22 cellular contexts compared by ENCODE assay signal in the genomic region with DNA sequence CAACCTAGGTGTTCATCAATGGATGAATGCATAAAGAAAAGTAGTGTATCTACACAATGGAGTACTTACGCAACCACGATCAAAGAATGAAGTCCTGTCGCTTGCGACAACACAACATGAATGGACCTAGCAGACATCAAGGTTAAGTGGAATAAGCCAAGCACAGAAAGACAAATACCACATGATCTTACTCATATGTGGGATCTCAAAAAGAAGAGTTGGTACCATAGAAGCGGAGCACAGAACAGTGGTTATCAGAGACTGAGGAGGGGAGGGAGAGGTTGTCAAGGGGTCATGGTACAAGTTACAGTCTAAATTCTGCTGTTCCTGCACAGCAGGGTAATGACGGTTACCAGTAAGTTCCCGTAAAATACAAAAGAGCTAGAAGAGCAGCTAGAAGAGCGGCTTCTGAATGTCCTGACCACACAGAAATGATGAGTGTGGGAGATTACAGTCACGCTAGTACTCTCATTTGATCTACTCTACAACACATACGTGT. TPM values are rescaled to one million over a fixed set of nuclear protein-coding genes. Genes with fewer than 3 reads are reported as not detected.
DNase-seq lines count a peak whose midpoint lies in the region; ATAC-seq and TF ChIP-seq lines count a peak whose summit lies in the region.
"Had no signal": no experiment of that assay in that cellular context is flagged by ENCODE, and none has a peak within 500 bp of the region (broad histone marks: within the 10 kb centered on the region; RNA-seq: fewer than 3 reads in every experiment).

No MANE protein-coding gene starts in this region.

- intact Hi-C loops in activated CD4-positive, alpha-beta T cell treated with anti-CD3 and anti-CD28 coated beads, Interleukin-2, amount 10 ng/mL, durations not matched to agents 24 days and 14 days (cut with micrococcal nuclease) = no loop called here
- intact Hi-C loops in natural killer cell (cut with micrococcal nuclease) = no loop called here
- intact Hi-C loops in posterior cingulate gyrus (cut with DNase I) = no loop called here

- peaks cover 15% of the 10 kb centered on the region for H3K4me1 Mint-ChIP-seq in activated CD4-positive, alpha-beta T cell treated with anti-CD3 and anti-CD28 coated beads, Interleukin-2, amount 10 ng/mL, durations not matched to agents 24 days and 14 days
- peaks cover 12 to 27% of the 10 kb centered on the region in 2 donors for H3K4me1 Mint-ChIP-seq in natural killer cell treated with Interleukin-12 subunit alpha and Interleukin-12 subunit beta and Interleukin-15 and Interleukin-18, amount 100 ng/mL, for 72 hours (ENCODE audit: low read depth in 2 of 2)
- H3K4me1 Mint-ChIP-seq in natural killer cell = peaks cover 10 to 14% of the 10 kb centered on the region in 2 donors
- peaks cover 58% of the 10 kb centered on the region for H3K4me1 Mint-ChIP-seq in activated CD4-positive, alpha-beta memory T cell treated with anti-CD3 and anti-CD28 coated beads, Interleukin-2, amount 10 ng/mL, durations not matched to agents 7 days and 5 days

- H3K4me3 Mint-ChIP-seq in activated CD4-positive, alpha-beta T cell treated with anti-CD3 and anti-CD28 coated beads, Interleukin-2, amount 10 ng/mL, durations not matched to agents 24 days and 14 days = no peak overlapping the region
- peak overlapping the region; percentile 77 for H3K4me3 Mint-ChIP-seq in natural killer cell treated with Interleukin-12 subunit alpha and Interleukin-12 subunit beta and Interleukin-15 and Interleukin-18, amount 100 ng/mL, for 72 hours
- H3K4me3 Mint-ChIP-seq in natural killer cell = no peak overlapping the region
- peak overlapping the region; percentile 38 for H3K4me3 Mint-ChIP-seq in activated CD4-positive, alpha-beta memory T cell treated with anti-CD3 and anti-CD28 coated beads, Interleukin-2, amount 10 ng/mL, durations not matched to agents 7 days and 5 days
- H3K4me3 Mint-ChIP-seq: dendritic cell treated with granulocyte-macrophage colony-stimulating factor and Interleukin-4, amounts not matched to agents 40 ng/mL and 50 ng/mL, for 4 days; immature natural killer cell; type B pancreatic cell had no signal

- peak in 1 of 2 donors; percentile 85 for ATAC-seq in natural killer cell treated with Interleukin-12 subunit alpha and Interleukin-12 subunit beta and Interleukin-15 and Interleukin-18, amount 100 ng/mL, for 72 hours
- no peak for ATAC-seq in natural killer cell
- ATAC-seq: gastrocnemius medialis had no signal

- TF ChIP-seq CTCF in natural killer cell (IDR thresholded peaks at IDR 0.05) = no peak

- H3K36me3 Mint-ChIP-seq in activated CD4-positive, alpha-beta T cell treated with anti-CD3 and anti-CD28 coated beads, Interleukin-2, amount 10 ng/mL, durations not matched to agents 24 days and 14 days (ENCODE audit: low read depth) = peaks cover 26% of the 10 kb centered on the region
- peaks cover 21% of the 10 kb centered on the region for H3K36me3 Mint-ChIP-seq in natural killer cell treated with Interleukin-12 subunit alpha and Interleukin-12 subunit beta and Interleukin-15 and Interleukin-18, amount 100 ng/mL, for 72 hours
- H3K36me3 Mint-ChIP-seq in natural killer cell = peaks cover 2% of the 10 kb centered on the region
- H3K36me3 Mint-ChIP-seq in activated CD4-positive, alpha-beta memory T cell treated with anti-CD3 and anti-CD28 coated beads, Interleukin-2, amount 10 ng/mL, durations not matched to agents 7 days and 5 days (ENCODE audit: low read depth) = peaks cover 32% of the 10 kb centered on the region

- H3K27me3 Mint-ChIP-seq in activated CD4-positive, alpha-beta T cell treated with anti-CD3 and anti-CD28 coated beads, Interleukin-2, amount 10 ng/mL, durations not matched to agents 24 days and 14 days = no peaks in the 10 kb centered on the region
- no peaks in the 10 kb centered on the region for H3K27me3 Mint-ChIP-seq in natural killer cell treated with Interleukin-12 subunit alpha and Interleukin-12 subunit beta and Interleukin-15 and Interleukin-18, amount 100 ng/mL, for 72 hours
- no peaks in the 10 kb centered on the region for H3K27me3 Mint-ChIP-seq in natural killer cell (ENCODE audit: low read depth in 2 of 2)
- H3K27me3 Mint-ChIP-seq in activated CD4-positive, alpha-beta memory T cell treated with anti-CD3 and anti-CD28 coated beads, Interleukin-2, amount 10 ng/mL, durations not matched to agents 7 days and 5 days = no peaks in the 10 kb centered on the region
- H3K27me3 Mint-ChIP-seq: activated B cell treated with CpG ODN at 0.5 μM for 24 hours; dendritic cell treated with granulocyte-macrophage colony-stimulating factor and Interleukin-4, amounts not matched to agents 40 ng/mL and 50 ng/mL, for 4 days; type B pancreatic cell had no signal

- CTCF ChIA-PET in activated CD4-positive, alpha-beta memory T cell treated with anti-CD3 and anti-CD28 coated beads, Interleukin-2, amount 10 ng/mL, durations not matched to agents 7 days and 5 days (lab: Charles Lee) = interaction anchor here (0.7 to 1.3 kb wide), 2 partner anchors 74 to 829 kb away, joined by 3 to 4 read pairs; no protein-coding TSS in a partner anchor

- H3K9me3 Mint-ChIP-seq in activated CD4-positive, alpha-beta T cell treated with anti-CD3 and anti-CD28 coated beads, Interleukin-2, amount 10 ng/mL, durations not matched to agents 24 days and 14 days = no peaks in the 10 kb centered on the region
- no peaks in the 10 kb centered on the region for H3K9me3 Mint-ChIP-seq in natural killer cell treated with Interleukin-12 subunit alpha and Interleukin-12 subunit beta and Interleukin-15 and Interleukin-18, amount 100 ng/mL, for 72 hours
- H3K9me3 Mint-ChIP-seq in natural killer cell = no peaks in the 10 kb centered on the region
- H3K9me3 Mint-ChIP-seq in activated CD4-positive, alpha-beta memory T cell treated with anti-CD3 and anti-CD28 coated beads, Interleukin-2, amount 10 ng/mL, durations not matched to agents 7 days and 5 days = no peaks in the 10 kb centered on the region
- H3K9me3 Mint-ChIP-seq: activated B cell treated with CpG ODN at 0.5 μM for 24 hours; dendritic cell treated with granulocyte-macrophage colony-stimulating factor and Interleukin-4, amounts not matched to agents 40 ng/mL and 50 ng/mL, for 4 days; immature natural killer cell; type B pancreatic cell had no signal

- no peak for DNase-seq in activated CD4-positive, alpha-beta T cell treated with anti-CD3 and anti-CD28 coated beads, Interleukin-2, amount 10 ng/mL, durations not matched to agents 24 days and 14 days
- DNase-seq in activated CD4-positive, alpha-beta T cell treated with anti-CD3 and anti-CD28 coated beads for 4 hours = no peak
- no peak for DNase-seq in natural killer cell treated with Interleukin-12 subunit alpha and Interleukin-12 subunit beta and Interleukin-15 and Interleukin-18, amount 100 ng/mL, for 72 hours (ENCODE audit: low spot score)
- DNase-seq in natural killer cell (no peak), DMS114 treated with DMSO at 0.1 percent for 48 hours (lab: John Stamatoyannopoulos, UW; ENCODE audit: unreplicated experiment) (no peak), SKM-1 treated with dmso at 0.1 percent for 144 hours (lab: John Stamatoyannopoulos, UW; ENCODE audit: unreplicated experiment) (no peak), posterior cingulate gyrus (no peak)
- no peak for DNase-seq in activated CD4-positive, alpha-beta memory T cell treated with anti-CD3 and anti-CD28 coated beads, Interleukin-2, amount 10 ng/mL, durations not matched to agents 7 days and 5 days
- DNase-seq: activated B cell treated with CpG ODN at 0.5 μM for 24 hours; activated naive CD4-positive, alpha-beta T cell treated with Interleukin-2 at 50 U/mL for 16 hours; anterior cingulate cortex; COR-L47; gastrocnemius medialis; immature natural killer cell; mesendoderm; NCI-H1048; NCI-H1694 treated with DMSO at 0.1 percent for 48 hours; NCI-H82; nucleus accumbens; stimulated activated CD4-positive, alpha-beta T cell treated with anti-CD3 and anti-CD28 coated beads, Interleukin-1b, Interleukin-23, amount 100 ng/mL, for 48 hours had no signal

- H3K27ac Mint-ChIP-seq in activated CD4-positive, alpha-beta T cell treated with anti-CD3 and anti-CD28 coated beads, Interleukin-2, amount 10 ng/mL, durations not matched to agents 24 days and 14 days = peak overlapping the region; percentile 21
- H3K27ac Mint-ChIP-seq in natural killer cell treated with Interleukin-12 subunit alpha and Interleukin-12 subunit beta and Interleukin-15 and Interleukin-18, amount 100 ng/mL, for 72 hours = peak overlapping the region; percentile 15 to 89
- no peak overlapping the region for H3K27ac Mint-ChIP-seq in natural killer cell
- H3K27ac Mint-ChIP-seq in activated CD4-positive, alpha-beta memory T cell treated with anti-CD3 and anti-CD28 coated beads, Interleukin-2, amount 10 ng/mL, durations not matched to agents 7 days and 5 days = peak overlapping the region; percentile 85
- H3K27ac Mint-ChIP-seq: activated B cell treated with CpG ODN at 0.5 μM for 24 hours; dendritic cell treated with granulocyte-macrophage colony-stimulating factor and Interleukin-4, amounts not matched to agents 40 ng/mL and 50 ng/mL, for 4 days; type B pancreatic cell had no signal

- POLR2A ChIA-PET in activated CD4-positive, alpha-beta memory T cell treated with anti-CD3 and anti-CD28 coated beads, Interleukin-2, amount 10 ng/mL, durations not matched to agents 7 days and 5 days (lab: Charles Lee) = interaction anchor here (1.8 to 2.9 kb wide), 3 partner anchors 13 to 73 kb away, joined by 3 to 18 read pairs (median 15); a partner anchor contains a TSS

RNA-seq across cellular contexts. Expression of a gene that starts 36.7 kb away (rescaled TPM):
- 20.0 and 21.0 TPM in 2 replicates for total RNA-seq in activated CD4-positive, alpha-beta T cell treated with anti-CD3 and anti-CD28 coated beads, Interleukin-2, amount 10 ng/mL, durations not matched to agents 24 days and 14 days
- 10 to 100 TPM; 27.6 to 58.5 TPM for total RNA-seq in natural killer cell treated with Interleukin-12 subunit alpha and Interleukin-12 subunit beta and Interleukin-15 and Interleukin-18, amount 100 ng/mL, for 72 hours
- total RNA-seq in natural killer cell = 10 to 100 TPM in 2 of 3 donors, 1 to 10 TPM in 1; 6.3 to 14.7 (median 10.1) TPM
- total RNA-seq in activated CD4-positive, alpha-beta memory T cell treated with anti-CD3 and anti-CD28 coated beads, Interleukin-2, amount 10 ng/mL, durations not matched to agents 7 days and 5 days = 10 to 100 TPM; 18.1 to 19.1 TPM

Comparison
In these comparisons a context has a peak if more than half of its experiments do, and no peak if none do; other contexts are left out.
1. H3K27ac Mint-ChIP-seq: peak in activated CD4-positive, alpha-beta T cell treated with anti-CD3 and anti-CD28 coated beads, Interleukin-2, amount 10 ng/mL, durations not matched to agents 24 days and 14 days (single experiment), natural killer cell treated with Interleukin-12 subunit alpha and Interleukin-12 subunit beta and Interleukin-15 and Interleukin-18, amount 100 ng/mL, for 72 hours (2 of 2) and activated CD4-positive, alpha-beta memory T cell treated with anti-CD3 and anti-CD28 coated beads, Interleukin-2, amount 10 ng/mL, durations not matched to agents 7 days and 5 days (single experiment); none in natural killer cell (0 of 2).
2. H3K4me3 Mint-ChIP-seq: peak in natural killer cell treated with Interleukin-12 subunit alpha and Interleukin-12 subunit beta and Interleukin-15 and Interleukin-18, amount 100 ng/mL, for 72 hours (single experiment) and activated CD4-positive, alpha-beta memory T cell treated with anti-CD3 and anti-CD28 coated beads, Interleukin-2, amount 10 ng/mL, durations not matched to agents 7 days and 5 days (single experiment); none in activated CD4-positive, alpha-beta T cell treated with anti-CD3 and anti-CD28 coated beads, Interleukin-2, amount 10 ng/mL, durations not matched to agents 24 days and 14 days (single experiment) and natural killer cell (single experiment).